8 cellular contexts compared by ENCODE assay signal in genomic region chr11:123357353-123357989, GRCh38.
DNase-seq lines count a peak whose midpoint lies in the region; ATAC-seq and TF ChIP-seq lines count a peak whose summit lies in the region.

No MANE protein-coding gene starts in this region.

- TF ChIP-seq CTCF in PC-3 (conservative IDR thresholded peaks at IDR 0.05; ENCODE audit: low read depth, low read length): no peak
- TF ChIP-seq CTCF in epithelial cell of proximal tubule (conservative IDR thresholded peaks at IDR 0.05; ENCODE audit: low read depth, low read length): no peak

- no peak for ATAC-seq in PC-3

- H3K4me1 Mint-ChIP-seq in activated CD4-positive, alpha-beta T cell treated with anti-CD3 and anti-CD28 coated beads, Interleukin-2, amount 10 ng/mL, durations not matched to agents 24 days and 14 days: peaks cover 57% of the 10 kb centered on the region

- no peak for DNase-seq in activated CD4-positive, alpha-beta T cell treated with anti-CD3 and anti-CD28 coated beads, Interleukin-2, amount 10 ng/mL, durations not matched to agents 24 days and 14 days
- DNase-seq in activated CD4-positive, alpha-beta T cell treated with anti-CD3 and anti-CD28 coated beads, Interleukin-2, amount 50 U/mL, for 4 hours: no peak
- DNase-seq in PC-3 (no peak), epithelial cell of proximal tubule (ENCODE audit: low read depth) (no peak), NCI-H82 (lab: John Stamatoyannopoulos, UW) (no peak), hepatic stellate cell (ENCODE audit: low spot score) (no peak), ureter (ENCODE audit: low spot score) (no peak)

- H3K79me2 ChIP-seq in PC-3 (ENCODE audit: low read length): no peaks in the 10 kb centered on the region

- H3F3A ChIP-seq in PC-3 (ENCODE audit: low read length, unreplicated experiment): no peaks in the 10 kb centered on the region

- peaks cover 72% of the 10 kb centered on the region for H3K27me3 ChIP-seq in PC-3 (ENCODE audit: low read length)

- intact Hi-C loops in activated CD4-positive, alpha-beta T cell treated with anti-CD3 and anti-CD28 coated beads, Interleukin-2, amount 10 ng/mL, durations not matched to agents 24 days and 14 days (cut with micrococcal nuclease): loop anchor here (1.0 kb wide), 5 partner anchors 25 to 121 kb away; no protein-coding TSS in a partner anchor
- intact Hi-C loops in PC-3 (cut with micrococcal nuclease): no loop called here

- no peaks in the 10 kb centered on the region for H4K20me1 ChIP-seq in PC-3 (ENCODE audit: low read length)

- no peaks in the 10 kb centered on the region for H3K36me3 ChIP-seq in PC-3 (ENCODE audit: low read depth, low read length)

- H3K4me3 ChIP-seq in PC-3 (ENCODE audit: low read length) (peak overlapping the region; percentile 65), epithelial cell of proximal tubule (ENCODE audit: low read depth, low read length) (peak overlapping the region; percentile 24), skin epidermis (peak overlapping the region in 5 of 7 experiments; percentile 27 to 38 (median 36))

- no peak overlapping the region for H3K9ac ChIP-seq in PC-3 (ENCODE audit: low read length)

- no peak overlapping the region for H3K27ac ChIP-seq in PC-3 (ENCODE audit: low read length)
- H3K27ac ChIP-seq in skin epidermis: no peak overlapping the region

- no peaks in the 10 kb centered on the region for H3K9me2 ChIP-seq in PC-3 (replicated peaks; ENCODE audit: low read length)

- no peaks in the 10 kb centered on the region; the same call in 1 of the 2 replicates for H3K4me1 ChIP-seq in PC-3 (ENCODE audit: insufficient read depth, low read length)

- peak overlapping the region; percentile 88 for H2AFZ ChIP-seq in PC-3 (ENCODE audit: low read length)

- H3K27me3 Mint-ChIP-seq in activated CD4-positive, alpha-beta T cell treated with anti-CD3 and anti-CD28 coated beads, Interleukin-2, amount 10 ng/mL, durations not matched to agents 24 days and 14 days: peaks cover 3% of the 10 kb centered on the region

- CTCF ChIA-PET in PC-3 (lab: Charles Lee): no interaction called here

- POLR2A ChIA-PET in PC-3 (lab: Charles Lee; ENCODE audit: unreplicated experiment): no interaction called here

- H3K27ac Mint-ChIP-seq in activated CD4-positive, alpha-beta T cell treated with anti-CD3 and anti-CD28 coated beads, Interleukin-2, amount 10 ng/mL, durations not matched to agents 24 days and 14 days: peak overlapping the region; percentile 98

- no peaks in the 10 kb centered on the region for H3K9me3 Mint-ChIP-seq in activated CD4-positive, alpha-beta T cell treated with anti-CD3 and anti-CD28 coated beads, Interleukin-2, amount 10 ng/mL, durations not matched to agents 24 days and 14 days

- BruUV-seq in PC-3 (replicated peaks; lab: Mats Ljungman, UMichigan): no TSS peak

- peak overlapping the region; percentile 98 for H3K4me3 Mint-ChIP-seq in activated CD4-positive, alpha-beta T cell treated with anti-CD3 and anti-CD28 coated beads, Interleukin-2, amount 10 ng/mL, durations not matched to agents 24 days and 14 days

- H3K36me3 Mint-ChIP-seq in activated CD4-positive, alpha-beta T cell treated with anti-CD3 and anti-CD28 coated beads, Interleukin-2, amount 10 ng/mL, durations not matched to agents 24 days and 14 days (ENCODE audit: low read depth): peaks cover 26% of the 10 kb centered on the region

- peak overlapping the region; percentile 90 for H3K4me2 ChIP-seq in PC-3 (ENCODE audit: low read length)

- no peaks in the 10 kb centered on the region for H3K9me3 ChIP-seq in PC-3 (ENCODE audit: low read length)
